In the genomic region with DNA sequence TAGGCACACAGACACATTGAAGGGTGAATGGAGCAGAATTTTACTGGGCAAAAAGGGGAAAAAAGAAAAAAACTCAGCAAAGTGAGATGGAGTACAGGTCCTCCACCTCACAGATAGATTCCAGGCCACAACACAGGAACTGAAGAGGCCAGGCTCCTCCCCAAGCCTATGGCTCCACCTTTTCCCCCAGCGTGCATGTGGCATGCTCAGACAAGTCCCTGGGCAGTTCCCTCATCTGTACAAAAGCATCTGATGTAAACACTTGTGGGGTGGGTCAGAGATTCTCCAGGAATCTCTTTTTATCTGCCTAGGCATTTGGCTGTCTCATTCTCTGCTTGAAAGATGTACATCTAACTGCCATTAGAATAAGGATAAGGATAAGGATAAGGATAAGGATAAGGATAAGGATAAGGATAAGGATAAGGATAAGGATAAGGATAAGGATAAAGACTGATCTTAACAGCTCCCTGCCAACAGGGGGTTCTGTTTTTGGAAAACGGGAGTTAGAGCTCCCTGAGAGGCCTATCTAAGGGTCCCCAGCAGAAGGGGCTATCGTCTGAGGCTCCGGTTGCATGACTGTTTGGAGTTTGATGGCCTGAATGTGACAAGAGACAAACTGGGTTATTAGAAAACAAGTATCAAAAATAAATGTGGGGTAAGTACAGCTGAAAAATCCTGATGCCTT, we compare ENCODE assay signal across 10 cellular contexts. TPM values are rescaled to one million over a fixed set of nuclear protein-coding genes. Genes with fewer than 3 reads are reported as not detected.
DNase-seq lines count a peak whose midpoint lies in the region; ATAC-seq and TF ChIP-seq lines count a peak whose summit lies in the region.
"Had no signal": no experiment of that assay in that cellular context is flagged by ENCODE, and none has a peak within 500 bp of the region (broad histone marks: within the 10 kb centered on the region; RNA-seq: fewer than 3 reads in every experiment).

No MANE protein-coding gene starts in this region.

- H3F3A ChIP-seq in neural progenitor cell (ENCODE audit: low read depth): no peaks in the 10 kb centered on the region

- H3K9me3 ChIP-seq in neural progenitor cell (ENCODE audit: low read depth): no peaks in the 10 kb centered on the region
- H3K9me3 ChIP-seq: A549 had no signal

- H3K4me3 ChIP-seq in neural progenitor cell: no peak overlapping the region
- H3K4me3 ChIP-seq: A549 had no signal

- no peak overlapping the region for H3K9ac ChIP-seq in neural progenitor cell

- H3K4me2 ChIP-seq in neural progenitor cell: no peak overlapping the region
- H3K4me2 ChIP-seq: A549 had no signal

- H3K36me3 ChIP-seq in neural progenitor cell: no peaks in the 10 kb centered on the region

- H3K27ac ChIP-seq in neural progenitor cell: no peak overlapping the region
- H3K27ac ChIP-seq in substantia nigra (ENCODE audit: low read depth, low read length, poor library complexity, severe bottlenecking): no peak overlapping the region
- H3K27ac ChIP-seq: A549 had no signal

- no peak overlapping the region for H3K4me3 Mint-ChIP-seq in neural progenitor cell

- no peaks in the 10 kb centered on the region for H3K36me3 Mint-ChIP-seq in neural progenitor cell

- peak; percentile 70 for ATAC-seq in HG03095 (IDR thresholded peaks at IDR 0.05; ENCODE audit: unreplicated experiment)
- ATAC-seq: A549 had no signal

- no peak overlapping the region for H3K27ac Mint-ChIP-seq in neural progenitor cell

- no peak for TF ChIP-seq CTCF in neural progenitor cell (IDR thresholded peaks at IDR 0.05)

- H4K20me1 ChIP-seq in neural progenitor cell (ENCODE audit: low read depth): no peaks in the 10 kb centered on the region

- DNase-seq in NCI-H1417 (lab: John Stamatoyannopoulos, UW) (peak; percentile 28 to 60 (median 29)), NCI-H1417 treated with DMSO at 0.1 percent for 48 hours (lab: John Stamatoyannopoulos, UW) (no peak), UCSD-AML1 (lab: John Stamatoyannopoulos, UW; ENCODE audit: unreplicated experiment) (peak; percentile 20), neural progenitor cell (ENCODE audit: low spot score) (peak; percentile 16), substantia nigra (lab: John Stamatoyannopoulos, UW) (no peak), hippocampal formation (lab: John Stamatoyannopoulos, UW) (no peak), NCI-H2081 (lab: John Stamatoyannopoulos, UW) (no peak)
- DNase-seq: stimulated activated CD4-positive, alpha-beta T cell treated with anti-CD3 and anti-CD28 coated beads, Interleukin-4, amount 100 ng/mL, for 24 hours had no signal

- H3K79me2 ChIP-seq in neural progenitor cell (ENCODE audit: low read depth): no peaks in the 10 kb centered on the region

- H3K4me1 ChIP-seq in neural progenitor cell: peaks cover 7% of the 10 kb centered on the region
- H3K4me1 ChIP-seq: A549 had no signal

- H3K4me1 Mint-ChIP-seq in neural progenitor cell: peaks cover 2% of the 10 kb centered on the region

- peaks cover 4% of the 10 kb centered on the region for H3K27me3 Mint-ChIP-seq in neural progenitor cell (ENCODE audit: insufficient read depth, low read depth)

- H3K9me3 Mint-ChIP-seq in neural progenitor cell: peaks cover 9% of the 10 kb centered on the region

- no peaks in the 10 kb centered on the region for H3K27me3 ChIP-seq in neural progenitor cell

- peak overlapping the region; percentile 90 for H2AFZ ChIP-seq in neural progenitor cell (replicated peaks)

RNA-seq across cellular contexts. Expression of a gene that starts 17.2 kb away (rescaled TPM):
- total RNA-seq in neural progenitor cell (ENCODE audit: low replicate concordance): 2.7 and 5.1 TPM in 2 replicates

Comparison
In these comparisons a context has a peak if more than half of its experiments do, and no peak if none do; other contexts are left out.
1. DNase-seq: peak in NCI-H1417 (3 of 3), UCSD-AML1 (single experiment) and neural progenitor cell (single experiment); none in NCI-H1417 treated with DMSO at 0.1 percent for 48 hours (single experiment), substantia nigra (0 of 49), hippocampal formation (0 of 2) and NCI-H2081 (0 of 2).